Comparison of ENCODE assay signal across 13 cellular contexts in the genomic region with DNA sequence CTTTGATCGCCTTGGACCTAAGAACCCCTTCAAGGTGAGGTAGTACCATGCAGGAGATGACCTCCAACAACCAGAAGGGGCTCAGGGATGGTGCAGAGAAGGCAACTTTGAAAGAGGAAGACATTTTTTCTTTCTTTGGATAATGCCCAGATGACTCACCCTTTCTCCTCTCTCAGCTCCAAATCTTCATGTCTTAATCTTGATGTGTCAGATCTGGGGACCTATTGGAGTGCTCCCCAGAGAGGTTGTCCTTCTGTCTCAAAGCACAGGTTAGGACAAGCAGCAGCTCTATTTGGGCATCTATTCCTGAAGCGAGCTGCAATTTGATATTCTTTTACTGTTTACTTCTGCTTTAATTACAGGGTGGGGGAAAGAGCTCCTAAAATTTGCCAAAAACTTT.
DNase-seq lines count a peak whose midpoint lies in the region; ATAC-seq and TF ChIP-seq lines count a peak whose summit lies in the region.
"Had no signal": no experiment of that assay in that cellular context is flagged by ENCODE, and none has a peak within 500 bp of the region (broad histone marks: within the 10 kb centered on the region; RNA-seq: fewer than 3 reads in every experiment).

No MANE protein-coding gene starts in this region.

- peaks cover 57% of the 10 kb centered on the region for H3K27me3 ChIP-seq in adipocyte (replicated peaks; ENCODE audit: control insufficient read depth, insufficient read depth, low read length)
- H3K27me3 ChIP-seq in heart right ventricle, result no peaks in the 10 kb centered on the region
- H3K27me3 ChIP-seq in thymus (ENCODE audit: control insufficient read depth, insufficient read depth), result no peaks in the 10 kb centered on the region
- H3K27me3 ChIP-seq: right lobe of liver had no signal

- intact Hi-C loops in heart right ventricle (cut with DNase I), result loop anchor here in 7 of 10 donors (5.0 to 10.0 kb wide), 7 partner anchors 73 to 311 kb away; a partner anchor contains a TSS

- DNase-seq in SIG-M5 treated with dmso at 0.1 percent for 504 hours (lab: John Stamatoyannopoulos, UW; ENCODE audit: unreplicated experiment), result peak; percentile 55
- no peak for DNase-seq in SIG-M5 (lab: John Stamatoyannopoulos, UW)
- peak; percentile 45 for DNase-seq in adipocyte (ENCODE audit: low read depth)
- no peak for DNase-seq in heart right ventricle
- no peak for DNase-seq in NCI-H2196 (lab: John Stamatoyannopoulos, UW; ENCODE audit: unreplicated experiment)
- DNase-seq: activated T-cell treated with anti-CD3 and anti-CD28 coated beads for 4 hours; DND-41; MM.1S; NK-92 treated with Interleukin-12 subunit alpha and Interleukin-12 subunit beta, amount 100 ng/mL, for 24 hours had no signal

- no peak overlapping the region for H3K9ac ChIP-seq in adipocyte (ENCODE audit: low read length)

- peak overlapping the region in 8 of 10 donors; percentile 66 to 78 (median 72) for H3K27ac ChIP-seq in heart right ventricle
- H3K27ac ChIP-seq in thymus (ENCODE audit: low read depth), result peak overlapping the region; percentile 53
- H3K27ac ChIP-seq: right lobe of liver had no signal

- no peaks in the 10 kb centered on the region for H3K36me3 ChIP-seq in adipocyte (ENCODE audit: control insufficient read depth, insufficient read depth, low read length, severe bottlenecking)
- no peaks in the 10 kb centered on the region for H3K36me3 ChIP-seq in heart right ventricle
- no peaks in the 10 kb centered on the region for H3K36me3 ChIP-seq in thymus (ENCODE audit: control insufficient read depth, insufficient read depth)
- H3K36me3 ChIP-seq: right lobe of liver had no signal

- TF ChIP-seq CTCF in heart right ventricle (IDR thresholded peaks at IDR 0.05), result no peak

- H3K4me3 ChIP-seq in adipocyte (ENCODE audit: low read length), result no peak overlapping the region
- peak overlapping the region in 4 of 10 donors; percentile 14 to 40 (median 30) for H3K4me3 ChIP-seq in heart right ventricle
- H3K4me3 ChIP-seq in thymus (ENCODE audit: low read length), result no peak overlapping the region
- H3K4me3 ChIP-seq: right lobe of liver had no signal

- WGBS in heart right ventricle, 2 donors, result 70 to 84% methylated on average over 2 of the region's 2 CpGs
- WGBS in thymus, result 94% methylated on average over 2 of the region's 2 CpGs

- ATAC-seq in heart right ventricle (peak in 2 of 8 donors; percentile 1 to 20), GM19467 (IDR thresholded peaks at IDR 0.05; ENCODE audit: unreplicated experiment) (no peak), HG03095 (IDR thresholded peaks at IDR 0.05; ENCODE audit: unreplicated experiment) (no peak)

- H3K9me3 ChIP-seq in adipocyte (ENCODE audit: control insufficient read depth, low read length) (peaks cover 16% of the 10 kb centered on the region), heart right ventricle (peaks cover 0 to 9% (median 2%) of the 10 kb centered on the region in 11 donors), thymus (ENCODE audit: control insufficient read depth) (no peaks in the 10 kb centered on the region)
- H3K9me3 ChIP-seq: right lobe of liver had no signal

- H3K4me1 ChIP-seq in adipocyte (ENCODE audit: control insufficient read depth, insufficient read depth, low read length) (peaks cover 21% of the 10 kb centered on the region), heart right ventricle (peaks cover 7 to 50% (median 40%) of the 10 kb centered on the region in 9 donors), thymus (ENCODE audit: control insufficient read depth, insufficient read depth, low read length) (peaks cover 23% of the 10 kb centered on the region)
- H3K4me1 ChIP-seq: right lobe of liver had no signal

Comparison
In these comparisons a context has a peak if more than half of its experiments do, and no peak if none do; other contexts are left out.
1. DNase-seq: peak in SIG-M5 treated with dmso at 0.1 percent for 504 hours (single experiment) and adipocyte (single experiment); none in SIG-M5 (single experiment), heart right ventricle (0 of 2) and NCI-H2196 (single experiment).